1 cellular context compared by ENCODE assay signal in the genomic region with DNA sequence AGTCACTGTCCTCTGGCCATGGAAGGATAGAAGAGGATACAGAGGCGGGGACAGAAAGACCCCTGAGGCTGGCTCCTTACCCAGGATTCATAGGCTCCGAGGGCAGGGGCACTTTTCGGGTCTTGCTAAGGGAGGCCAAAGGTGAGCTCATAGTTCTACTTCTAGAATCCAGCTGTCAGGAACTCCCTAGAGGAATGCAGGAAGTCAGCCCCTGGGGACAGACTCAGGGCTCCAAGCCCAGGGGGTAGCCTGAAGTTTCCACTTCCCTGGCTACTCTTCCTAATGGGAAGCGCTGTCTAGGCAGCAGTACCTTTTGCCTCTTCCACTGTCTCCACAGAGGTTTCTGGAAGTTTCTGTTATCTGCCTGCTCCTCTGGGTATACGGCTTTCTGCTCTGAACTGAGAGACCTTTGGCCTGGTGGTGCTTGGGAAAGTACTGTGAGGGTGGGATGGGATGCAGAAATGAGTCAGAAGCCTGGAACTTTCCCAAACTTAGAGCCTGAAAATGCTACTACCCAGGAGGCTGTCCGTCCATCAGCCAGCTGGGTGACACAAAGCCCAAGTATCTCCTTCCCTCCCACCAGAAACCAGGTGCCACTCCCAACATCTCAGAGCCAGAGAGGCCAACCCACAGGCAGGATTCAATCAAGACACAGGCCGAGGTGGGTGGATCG.
TF ChIP-seq lines count a peak whose summit lies in the region.

No MANE protein-coding gene starts in this region.

TF ChIP-seq in HepG2, 621 proteins besides CTCF, POLR2A, EP300 and RAD21:
- TF ChIP-seq NFYB (CRISPR knock-in tag; IDR thresholded peaks at IDR 0.05) (no peak), RFXAP (CRISPR knock-in tag; IDR thresholded peaks at IDR 0.05; ENCODE audit: borderline replicate concordance) (no peak), JARID2 (CRISPR knock-in tag; IDR thresholded peaks at IDR 0.05; ENCODE audit: insufficient replicate concordance) (no peak), SAFB2 (CRISPR knock-in tag; IDR thresholded peaks at IDR 0.05; ENCODE audit: borderline replicate concordance, low read depth) (no peak), KDM3A (CRISPR knock-in tag; IDR thresholded peaks at IDR 0.05; ENCODE audit: low read depth) (no peak), GATA4 (IDR thresholded peaks at IDR 0.05; ENCODE audit: borderline replicate concordance, low read depth) (no peak), ZKSCAN5 (CRISPR knock-in tag; IDR thresholded peaks at IDR 0.05) (no peak), NFKBIZ (CRISPR knock-in tag; IDR thresholded peaks at IDR 0.05) (no peak), ZNF570 (CRISPR knock-in tag; IDR thresholded peaks at IDR 0.05; ENCODE audit: borderline replicate concordance) (no peak), JUNB (CRISPR knock-in tag; IDR thresholded peaks at IDR 0.05; ENCODE audit: borderline replicate concordance) (no peak), BRCA1 (CRISPR knock-in tag; IDR thresholded peaks at IDR 0.05) (no peak), PCBP2 (optimal IDR thresholded peaks at IDR 0.05; ENCODE audit: low read depth, low read length, poor library complexity, severe bottlenecking) (no peak)
- TF ChIP-seq, protein P1, sequence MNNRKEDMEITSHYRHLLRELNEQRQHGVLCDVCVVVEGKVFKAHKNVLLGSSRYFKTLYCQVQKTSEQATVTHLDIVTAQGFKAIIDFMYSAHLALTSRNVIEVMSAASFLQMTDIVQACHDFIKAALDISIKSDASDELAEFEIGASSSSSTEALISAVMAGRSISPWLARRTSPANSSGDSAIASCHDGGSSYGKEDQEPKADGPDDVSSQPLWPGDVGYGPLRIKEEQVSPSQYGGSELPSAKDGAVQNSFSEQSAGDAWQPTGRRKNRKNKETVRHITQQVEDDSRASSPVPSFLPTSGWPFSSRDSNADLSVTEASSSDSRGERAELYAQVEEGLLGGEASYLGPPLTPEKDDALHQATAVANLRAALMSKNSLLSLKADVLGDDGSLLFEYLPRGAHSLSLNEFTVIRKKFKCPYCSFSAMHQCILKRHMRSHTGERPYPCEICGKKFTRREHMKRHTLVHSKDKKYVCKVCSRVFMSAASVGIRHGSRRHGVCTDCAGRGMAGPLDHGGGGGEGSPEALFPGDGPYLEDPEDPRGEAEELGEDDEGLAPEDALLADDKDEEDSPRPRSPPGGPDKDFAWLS (CRISPR knock-in tag; IDR thresholded peaks at IDR 0.05; ENCODE audit: borderline replicate concordance): no peak
- TF ChIP-seq, protein P2, sequence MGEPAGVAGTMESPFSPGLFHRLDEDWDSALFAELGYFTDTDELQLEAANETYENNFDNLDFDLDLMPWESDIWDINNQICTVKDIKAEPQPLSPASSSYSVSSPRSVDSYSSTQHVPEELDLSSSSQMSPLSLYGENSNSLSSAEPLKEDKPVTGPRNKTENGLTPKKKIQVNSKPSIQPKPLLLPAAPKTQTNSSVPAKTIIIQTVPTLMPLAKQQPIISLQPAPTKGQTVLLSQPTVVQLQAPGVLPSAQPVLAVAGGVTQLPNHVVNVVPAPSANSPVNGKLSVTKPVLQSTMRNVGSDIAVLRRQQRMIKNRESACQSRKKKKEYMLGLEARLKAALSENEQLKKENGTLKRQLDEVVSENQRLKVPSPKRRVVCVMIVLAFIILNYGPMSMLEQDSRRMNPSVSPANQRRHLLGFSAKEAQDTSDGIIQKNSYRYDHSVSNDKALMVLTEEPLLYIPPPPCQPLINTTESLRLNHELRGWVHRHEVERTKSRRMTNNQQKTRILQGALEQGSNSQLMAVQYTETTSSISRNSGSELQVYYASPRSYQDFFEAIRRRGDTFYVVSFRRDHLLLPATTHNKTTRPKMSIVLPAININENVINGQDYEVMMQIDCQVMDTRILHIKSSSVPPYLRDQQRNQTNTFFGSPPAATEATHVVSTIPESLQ (CRISPR knock-in tag; conservative IDR thresholded peaks at IDR 0.05): no peak
- TF ChIP-seq, protein P3, sequence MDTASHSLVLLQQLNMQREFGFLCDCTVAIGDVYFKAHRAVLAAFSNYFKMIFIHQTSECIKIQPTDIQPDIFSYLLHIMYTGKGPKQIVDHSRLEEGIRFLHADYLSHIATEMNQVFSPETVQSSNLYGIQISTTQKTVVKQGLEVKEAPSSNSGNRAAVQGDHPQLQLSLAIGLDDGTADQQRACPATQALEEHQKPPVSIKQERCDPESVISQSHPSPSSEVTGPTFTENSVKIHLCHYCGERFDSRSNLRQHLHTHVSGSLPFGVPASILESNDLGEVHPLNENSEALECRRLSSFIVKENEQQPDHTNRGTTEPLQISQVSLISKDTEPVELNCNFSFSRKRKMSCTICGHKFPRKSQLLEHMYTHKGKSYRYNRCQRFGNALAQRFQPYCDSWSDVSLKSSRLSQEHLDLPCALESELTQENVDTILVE (CRISPR knock-in tag; IDR thresholded peaks at IDR 0.05): no peak
